ENCODE assay signal across 1 cellular context in the genomic region with DNA sequence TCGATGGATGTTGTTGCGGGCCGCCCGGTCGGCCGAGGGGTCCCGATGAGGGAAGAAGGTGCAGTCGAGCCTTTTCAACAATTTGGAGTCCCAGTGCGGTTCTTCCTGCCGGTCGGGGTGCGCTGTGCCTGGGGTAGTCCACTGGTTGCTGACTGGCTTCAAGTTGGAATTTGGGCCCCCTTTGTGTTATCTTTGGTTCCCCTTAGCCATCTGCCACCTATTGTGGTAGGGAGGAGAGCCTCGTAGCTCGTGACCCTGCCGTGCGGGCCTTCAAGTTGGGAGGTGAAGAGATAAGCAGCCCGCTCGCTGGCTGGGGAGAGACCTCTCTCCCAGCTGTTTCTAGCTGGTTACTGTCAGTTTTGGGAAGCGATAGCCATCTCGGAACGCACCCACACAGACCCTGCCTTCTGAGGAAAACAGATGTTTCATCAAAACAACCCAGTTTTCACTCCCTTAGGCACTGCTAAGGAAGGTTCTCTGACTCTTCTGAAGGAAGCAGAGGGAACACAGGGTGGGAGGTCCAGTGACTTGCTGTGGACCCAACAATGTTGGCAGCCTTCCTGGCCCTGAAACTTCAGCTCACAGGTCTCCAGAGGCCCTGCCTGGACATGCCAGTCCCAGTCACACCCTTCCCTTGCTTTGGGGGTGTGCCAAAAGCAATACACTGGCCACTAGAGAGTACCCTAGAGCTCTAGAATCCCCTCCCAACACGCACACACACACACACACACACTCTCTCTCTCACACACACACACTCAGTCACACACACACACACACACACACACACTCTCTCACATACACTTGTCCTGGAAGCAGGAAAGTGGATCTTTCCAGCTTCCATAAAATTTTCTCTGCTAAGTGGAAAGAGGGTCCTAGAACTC.
TF ChIP-seq lines count a peak whose summit lies in the region.

No MANE protein-coding gene starts in this region.

TF ChIP-seq in K562, 482 proteins besides CTCF, POLR2A, EP300 and RAD21 (continued from another document and continues in another):
- TF ChIP-seq, protein P1, sequence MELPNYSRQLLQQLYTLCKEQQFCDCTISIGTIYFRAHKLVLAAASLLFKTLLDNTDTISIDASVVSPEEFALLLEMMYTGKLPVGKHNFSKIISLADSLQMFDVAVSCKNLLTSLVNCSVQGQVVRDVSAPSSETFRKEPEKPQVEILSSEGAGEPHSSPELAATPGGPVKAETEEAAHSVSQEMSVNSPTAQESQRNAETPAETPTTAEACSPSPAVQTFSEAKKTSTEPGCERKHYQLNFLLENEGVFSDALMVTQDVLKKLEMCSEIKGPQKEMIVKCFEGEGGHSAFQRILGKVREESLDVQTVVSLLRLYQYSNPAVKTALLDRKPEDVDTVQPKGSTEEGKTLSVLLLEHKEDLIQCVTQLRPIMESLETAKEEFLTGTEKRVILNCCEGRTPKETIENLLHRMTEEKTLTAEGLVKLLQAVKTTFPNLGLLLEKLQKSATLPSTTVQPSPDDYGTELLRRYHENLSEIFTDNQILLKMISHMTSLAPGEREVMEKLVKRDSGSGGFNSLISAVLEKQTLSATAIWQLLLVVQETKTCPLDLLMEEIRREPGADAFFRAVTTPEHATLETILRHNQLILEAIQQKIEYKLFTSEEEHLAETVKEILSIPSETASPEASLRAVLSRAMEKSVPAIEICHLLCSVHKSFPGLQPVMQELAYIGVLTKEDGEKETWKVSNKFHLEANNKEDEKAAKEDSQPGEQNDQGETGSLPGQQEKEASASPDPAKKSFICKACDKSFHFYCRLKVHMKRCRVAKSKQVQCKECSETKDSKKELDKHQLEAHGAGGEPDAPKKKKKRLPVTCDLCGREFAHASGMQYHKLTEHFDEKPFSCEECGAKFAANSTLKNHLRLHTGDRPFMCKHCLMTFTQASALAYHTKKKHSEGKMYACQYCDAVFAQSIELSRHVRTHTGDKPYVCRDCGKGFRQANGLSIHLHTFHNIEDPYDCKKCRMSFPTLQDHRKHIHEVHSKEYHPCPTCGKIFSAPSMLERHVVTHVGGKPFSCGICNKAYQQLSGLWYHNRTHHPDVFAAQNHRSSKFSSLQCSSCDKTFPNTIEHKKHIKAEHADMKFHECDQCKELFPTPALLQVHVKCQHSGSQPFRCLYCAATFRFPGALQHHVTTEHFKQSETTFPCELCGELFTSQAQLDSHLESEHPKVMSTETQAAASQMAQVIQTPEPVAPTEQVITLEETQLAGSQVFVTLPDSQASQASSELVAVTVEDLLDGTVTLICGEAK (IDR thresholded peaks at IDR 0.05), result peak; percentile 22; the same call in 1 of the 2 replicates
- TF ChIP-seq, protein P1 (CRISPR knock-in tag; IDR thresholded peaks at IDR 0.05), result no peak
- TF ChIP-seq NR1H2 (CRISPR knock-in tag; IDR thresholded peaks at IDR 0.05), result peak; percentile 53
- TF ChIP-seq KDM5B (IDR thresholded peaks at IDR 0.05; ENCODE audit: insufficient replicate concordance, low read depth, low read length), result peak; percentile 25
- TF ChIP-seq SMARCA4 (IDR thresholded peaks at IDR 0.05), result peak; percentile 85
- TF ChIP-seq CCAR2 (IDR thresholded peaks at IDR 0.05; ENCODE audit: low read depth, low read length), result no peak
- peak; percentile 61 to 64; a peak in 3 of 4 replicates for TF ChIP-seq MAZ (CRISPR knock-in tag; conservative IDR thresholded peaks at IDR 0.05 in 1 of 2, IDR thresholded peaks at IDR 0.05 in 1 of 2)
- peak; percentile 95 for TF ChIP-seq KLF16 (IDR thresholded peaks at IDR 0.05)
- TF ChIP-seq, protein P2, sequence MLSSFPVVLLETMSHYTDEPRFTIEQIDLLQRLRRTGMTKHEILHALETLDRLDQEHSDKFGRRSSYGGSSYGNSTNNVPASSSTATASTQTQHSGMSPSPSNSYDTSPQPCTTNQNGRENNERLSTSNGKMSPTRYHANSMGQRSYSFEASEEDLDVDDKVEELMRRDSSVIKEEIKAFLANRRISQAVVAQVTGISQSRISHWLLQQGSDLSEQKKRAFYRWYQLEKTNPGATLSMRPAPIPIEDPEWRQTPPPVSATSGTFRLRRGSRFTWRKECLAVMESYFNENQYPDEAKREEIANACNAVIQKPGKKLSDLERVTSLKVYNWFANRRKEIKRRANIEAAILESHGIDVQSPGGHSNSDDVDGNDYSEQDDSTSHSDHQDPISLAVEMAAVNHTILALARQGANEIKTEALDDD (IDR thresholded peaks at IDR 0.05), result peak; percentile 99
- TF ChIP-seq GABPB2 (CRISPR knock-in tag; conservative IDR thresholded peaks at IDR 0.05), result no peak
- TF ChIP-seq ZBTB1 (CRISPR knock-in tag; IDR thresholded peaks at IDR 0.05; ENCODE audit: borderline replicate concordance, low read depth), result 0 out of 2 replicates have a peak, but pooled peaks have one; percentile 1
- TF ChIP-seq POLR2B (IDR thresholded peaks at IDR 0.05; ENCODE audit: low read depth, partially characterized antibody), result no peak
- TF ChIP-seq ZNF584 (CRISPR knock-in tag; IDR thresholded peaks at IDR 0.05; ENCODE audit: low read depth), result peak; percentile 52; the same call in 1 of the 2 replicates
- peak; percentile 54 for TF ChIP-seq NEUROD1 (IDR thresholded peaks at IDR 0.05; ENCODE audit: borderline replicate concordance, low read depth, low read length, partially characterized antibody)
- peak; percentile 63; the same call in 1 of the 2 replicates for TF ChIP-seq ZNF12 (CRISPR knock-in tag; IDR thresholded peaks at IDR 0.05)
- TF ChIP-seq, protein P3, sequence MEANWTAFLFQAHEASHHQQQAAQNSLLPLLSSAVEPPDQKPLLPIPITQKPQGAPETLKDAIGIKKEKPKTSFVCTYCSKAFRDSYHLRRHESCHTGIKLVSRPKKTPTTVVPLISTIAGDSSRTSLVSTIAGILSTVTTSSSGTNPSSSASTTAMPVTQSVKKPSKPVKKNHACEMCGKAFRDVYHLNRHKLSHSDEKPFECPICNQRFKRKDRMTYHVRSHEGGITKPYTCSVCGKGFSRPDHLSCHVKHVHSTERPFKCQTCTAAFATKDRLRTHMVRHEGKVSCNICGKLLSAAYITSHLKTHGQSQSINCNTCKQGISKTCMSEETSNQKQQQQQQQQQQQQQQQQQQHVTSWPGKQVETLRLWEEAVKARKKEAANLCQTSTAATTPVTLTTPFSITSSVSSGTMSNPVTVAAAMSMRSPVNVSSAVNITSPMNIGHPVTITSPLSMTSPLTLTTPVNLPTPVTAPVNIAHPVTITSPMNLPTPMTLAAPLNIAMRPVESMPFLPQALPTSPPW (CRISPR knock-in tag; IDR thresholded peaks at IDR 0.05), result peak; percentile 66; the same call in 1 of the 2 replicates
- TF ChIP-seq, protein P4, sequence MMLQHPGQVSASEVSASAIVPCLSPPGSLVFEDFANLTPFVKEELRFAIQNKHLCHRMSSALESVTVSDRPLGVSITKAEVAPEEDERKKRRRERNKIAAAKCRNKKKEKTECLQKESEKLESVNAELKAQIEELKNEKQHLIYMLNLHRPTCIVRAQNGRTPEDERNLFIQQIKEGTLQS (IDR thresholded peaks at IDR 0.05), result peak; percentile 24; the same call in 1 of the 2 replicates
- TF ChIP-seq, protein P4 (CRISPR knock-in tag; conservative IDR thresholded peaks at IDR 0.05), result 0 out of 2 replicates have a peak, but pooled peaks have one; percentile 25
- TF ChIP-seq SRF (CRISPR knock-in tag; IDR thresholded peaks at IDR 0.05), result peak in 1 of 2 experiments; percentile 44; a peak in 1 of 4 replicates
- peak; percentile 69 for TF ChIP-seq SAP30 (IDR thresholded peaks at IDR 0.05; ENCODE audit: borderline replicate concordance, insufficient read depth, low read depth, low read length, poor library complexity, severe bottlenecking)
- no peak for TF ChIP-seq SAFB2 (IDR thresholded peaks at IDR 0.05; ENCODE audit: borderline replicate concordance, low read depth, low read length, severe bottlenecking)
- no peak for TF ChIP-seq MCM7 (IDR thresholded peaks at IDR 0.05)
- peak; percentile 84 for TF ChIP-seq POLR2AphosphoS5 (IDR thresholded peaks at IDR 0.05; ENCODE audit: control insufficient read depth, insufficient read depth, low read depth, low read length)
- TF ChIP-seq, protein P5, sequence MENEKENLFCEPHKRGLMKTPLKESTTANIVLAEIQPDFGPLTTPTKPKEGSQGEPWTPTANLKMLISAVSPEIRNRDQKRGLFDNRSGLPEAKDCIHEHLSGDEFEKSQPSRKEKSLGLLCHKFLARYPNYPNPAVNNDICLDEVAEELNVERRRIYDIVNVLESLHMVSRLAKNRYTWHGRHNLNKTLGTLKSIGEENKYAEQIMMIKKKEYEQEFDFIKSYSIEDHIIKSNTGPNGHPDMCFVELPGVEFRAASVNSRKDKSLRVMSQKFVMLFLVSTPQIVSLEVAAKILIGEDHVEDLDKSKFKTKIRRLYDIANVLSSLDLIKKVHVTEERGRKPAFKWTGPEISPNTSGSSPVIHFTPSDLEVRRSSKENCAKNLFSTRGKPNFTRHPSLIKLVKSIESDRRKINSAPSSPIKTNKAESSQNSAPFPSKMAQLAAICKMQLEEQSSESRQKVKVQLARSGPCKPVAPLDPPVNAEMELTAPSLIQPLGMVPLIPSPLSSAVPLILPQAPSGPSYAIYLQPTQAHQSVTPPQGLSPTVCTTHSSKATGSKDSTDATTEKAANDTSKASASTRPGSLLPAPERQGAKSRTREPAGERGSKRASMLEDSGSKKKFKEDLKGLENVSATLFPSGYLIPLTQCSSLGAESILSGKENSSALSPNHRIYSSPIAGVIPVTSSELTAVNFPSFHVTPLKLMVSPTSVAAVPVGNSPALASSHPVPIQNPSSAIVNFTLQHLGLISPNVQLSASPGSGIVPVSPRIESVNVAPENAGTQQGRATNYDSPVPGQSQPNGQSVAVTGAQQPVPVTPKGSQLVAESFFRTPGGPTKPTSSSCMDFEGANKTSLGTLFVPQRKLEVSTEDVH (IDR thresholded peaks at IDR 0.05; ENCODE audit: low read depth, partially characterized antibody), result no peak
- TF ChIP-seq, protein P6, sequence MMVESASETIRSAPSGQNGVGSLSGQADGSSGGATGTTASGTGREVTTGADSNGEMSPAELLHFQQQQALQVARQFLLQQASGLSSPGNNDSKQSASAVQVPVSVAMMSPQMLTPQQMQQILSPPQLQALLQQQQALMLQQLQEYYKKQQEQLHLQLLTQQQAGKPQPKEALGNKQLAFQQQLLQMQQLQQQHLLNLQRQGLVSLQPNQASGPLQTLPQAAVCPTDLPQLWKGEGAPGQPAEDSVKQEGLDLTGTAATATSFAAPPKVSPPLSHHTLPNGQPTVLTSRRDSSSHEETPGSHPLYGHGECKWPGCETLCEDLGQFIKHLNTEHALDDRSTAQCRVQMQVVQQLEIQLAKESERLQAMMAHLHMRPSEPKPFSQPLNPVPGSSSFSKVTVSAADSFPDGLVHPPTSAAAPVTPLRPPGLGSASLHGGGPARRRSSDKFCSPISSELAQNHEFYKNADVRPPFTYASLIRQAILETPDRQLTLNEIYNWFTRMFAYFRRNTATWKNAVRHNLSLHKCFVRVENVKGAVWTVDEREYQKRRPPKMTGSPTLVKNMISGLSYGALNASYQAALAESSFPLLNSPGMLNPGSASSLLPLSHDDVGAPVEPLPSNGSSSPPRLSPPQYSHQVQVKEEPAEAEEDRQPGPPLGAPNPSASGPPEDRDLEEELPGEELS (CRISPR knock-in tag; IDR thresholded peaks at IDR 0.05; ENCODE audit: borderline replicate concordance), result no peak
- TF ChIP-seq ARID2 (IDR thresholded peaks at IDR 0.05), result 0 out of 2 replicates have a peak, but pooled peaks have one; percentile 13
- TF ChIP-seq LEF1 (IDR thresholded peaks at IDR 0.05), result peak; percentile 82; the same call in 1 of the 2 replicates
- TF ChIP-seq ETV5 (CRISPR knock-in tag; IDR thresholded peaks at IDR 0.05; ENCODE audit: low read depth), result peak; percentile 63; the same call in 1 of the 2 replicates
- TF ChIP-seq, protein P7, sequence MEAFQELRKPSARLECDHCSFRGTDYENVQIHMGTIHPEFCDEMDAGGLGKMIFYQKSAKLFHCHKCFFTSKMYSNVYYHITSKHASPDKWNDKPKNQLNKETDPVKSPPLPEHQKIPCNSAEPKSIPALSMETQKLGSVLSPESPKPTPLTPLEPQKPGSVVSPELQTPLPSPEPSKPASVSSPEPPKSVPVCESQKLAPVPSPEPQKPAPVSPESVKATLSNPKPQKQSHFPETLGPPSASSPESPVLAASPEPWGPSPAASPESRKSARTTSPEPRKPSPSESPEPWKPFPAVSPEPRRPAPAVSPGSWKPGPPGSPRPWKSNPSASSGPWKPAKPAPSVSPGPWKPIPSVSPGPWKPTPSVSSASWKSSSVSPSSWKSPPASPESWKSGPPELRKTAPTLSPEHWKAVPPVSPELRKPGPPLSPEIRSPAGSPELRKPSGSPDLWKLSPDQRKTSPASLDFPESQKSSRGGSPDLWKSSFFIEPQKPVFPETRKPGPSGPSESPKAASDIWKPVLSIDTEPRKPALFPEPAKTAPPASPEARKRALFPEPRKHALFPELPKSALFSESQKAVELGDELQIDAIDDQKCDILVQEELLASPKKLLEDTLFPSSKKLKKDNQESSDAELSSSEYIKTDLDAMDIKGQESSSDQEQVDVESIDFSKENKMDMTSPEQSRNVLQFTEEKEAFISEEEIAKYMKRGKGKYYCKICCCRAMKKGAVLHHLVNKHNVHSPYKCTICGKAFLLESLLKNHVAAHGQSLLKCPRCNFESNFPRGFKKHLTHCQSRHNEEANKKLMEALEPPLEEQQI (IDR thresholded peaks at IDR 0.05), result no peak
- peak; percentile 89 for TF ChIP-seq BCOR (IDR thresholded peaks at IDR 0.05)
- TF ChIP-seq NFE2 (IDR thresholded peaks at IDR 0.05; ENCODE audit: low read depth), result no peak
